25 cellular contexts compared by ENCODE assay signal in the genomic region with DNA sequence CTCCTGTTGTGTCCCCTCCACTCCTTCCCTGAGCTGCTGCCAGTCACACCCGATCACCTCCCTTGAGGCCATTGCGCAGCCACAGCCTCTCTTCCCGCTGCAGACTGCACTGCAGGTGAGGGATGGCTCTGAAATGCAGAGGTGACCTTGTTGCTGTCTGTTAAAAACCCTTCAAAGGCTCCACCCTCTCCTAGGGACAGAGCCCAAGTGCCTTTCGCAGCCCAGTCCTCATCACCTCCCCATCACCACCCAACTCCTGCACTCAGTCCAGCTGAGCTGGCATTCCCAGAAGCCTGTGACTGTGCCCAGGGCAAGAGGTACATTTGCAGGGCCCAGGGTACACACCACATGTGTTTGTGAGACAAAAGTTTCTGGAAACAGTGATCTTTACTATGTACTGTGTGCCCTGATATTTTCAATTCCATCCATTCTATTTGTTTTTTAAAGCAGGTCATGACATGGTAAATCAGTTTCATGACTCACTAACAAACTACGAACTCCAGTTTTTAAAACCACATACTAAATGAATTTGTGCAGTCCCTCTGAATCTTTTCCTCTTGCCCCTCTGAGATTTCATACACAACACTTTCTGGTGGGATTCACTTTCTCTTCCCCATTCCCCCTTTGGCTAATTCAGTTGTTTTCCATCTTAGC.
DNase-seq lines count a peak whose midpoint lies in the region; ATAC-seq and TF ChIP-seq lines count a peak whose summit lies in the region.
"Had no signal": no experiment of that assay in that cellular context is flagged by ENCODE, and none has a peak within 500 bp of the region (broad histone marks: within the 10 kb centered on the region; RNA-seq: fewer than 3 reads in every experiment).

No MANE protein-coding gene starts in this region.

- H3K27me3 ChIP-seq in esophagus muscularis mucosa: peaks cover 0 to 12% (median 0%) of the 10 kb centered on the region in 4 donors
- H3K27me3 ChIP-seq: gastrocnemius medialis, hepatocyte, tibial nerve had no signal

- no peaks in the 10 kb centered on the region for H3K4me1 ChIP-seq in esophagus muscularis mucosa
- H3K4me1 ChIP-seq: gastrocnemius medialis, psoas muscle, tibial nerve had no signal

- H3K27ac ChIP-seq in esophagus muscularis mucosa (replicated peaks in 1 of 4): no peak overlapping the region
- H3K27ac ChIP-seq: coronary artery, gastrocnemius medialis, hepatocyte, psoas muscle, skin epidermis, tibial nerve had no signal

- DNase-seq in EH (ENCODE audit: low read depth) (peak; percentile 69), RPMI7951 (ENCODE audit: low read depth) (peak; percentile 29), esophagus muscularis mucosa (ENCODE audit: extremely low spot score) (peak; percentile 86), renal cortical epithelial cell (ENCODE audit: low read depth) (peak; percentile 58), iPS-NIHi11 (ENCODE audit: low spot score) (no peak)
- DNase-seq: activated CD4-positive, alpha-beta T cell treated with anti-CD3 and anti-CD28 coated beads, Interleukin-2, amount 50 U/mL, for 4 hours; activated naive CD4-positive, alpha-beta T cell treated with anti-CD3 and anti-CD28 coated beads for 36 hours; amniotic stem cell; CD4-positive, CD25-positive, alpha-beta regulatory T cell; DMS 273 treated with DMSO at 0.1 percent for 48 hours; effector memory CD4-positive, alpha-beta T cell; gastrocnemius medialis; GOT3; naive B cell; NCI-H1105 treated with DMSO at 0.1 percent for 48 hours; NCI-H2081; NCI-H226; psoas muscle had no signal

- ATAC-seq in HG03469 (IDR thresholded peaks at IDR 0.05; ENCODE audit: unreplicated experiment) (no peak), GM18870 (IDR thresholded peaks at IDR 0.05; ENCODE audit: unreplicated experiment) (no peak)
- ATAC-seq: gastrocnemius medialis, left lobe of liver, psoas muscle had no signal

- no peak for TF ChIP-seq POLR2A in esophagus muscularis mucosa (IDR thresholded peaks at IDR 0.05; ENCODE audit: low read depth)

- no peak for TF ChIP-seq CTCF in esophagus muscularis mucosa (IDR thresholded peaks at IDR 0.05)

- intact Hi-C loops in esophagus muscularis mucosa (cut with DNase I): no loop called here

- H3K36me3 ChIP-seq in esophagus muscularis mucosa: no peaks in the 10 kb centered on the region
- H3K36me3 ChIP-seq: gastrocnemius medialis, tibial nerve had no signal

- H3K4me3 ChIP-seq in esophagus muscularis mucosa: no peak overlapping the region
- H3K4me3 ChIP-seq: coronary artery, gastrocnemius medialis, hepatocyte, psoas muscle, skin epidermis, tibial nerve had no signal

- H3K9me3 ChIP-seq in esophagus muscularis mucosa: no peaks in the 10 kb centered on the region
- H3K9me3 ChIP-seq: gastrocnemius medialis, psoas muscle, tibial nerve had no signal

- 84% methylated on average over 5 of the region's 5 CpGs for WGBS in esophagus muscularis mucosa

- TF ChIP-seq EP300 in esophagus muscularis mucosa (IDR thresholded peaks at IDR 0.05): no peak
